Comparison of ENCODE assay signal across 14 cellular contexts in the genomic region with DNA sequence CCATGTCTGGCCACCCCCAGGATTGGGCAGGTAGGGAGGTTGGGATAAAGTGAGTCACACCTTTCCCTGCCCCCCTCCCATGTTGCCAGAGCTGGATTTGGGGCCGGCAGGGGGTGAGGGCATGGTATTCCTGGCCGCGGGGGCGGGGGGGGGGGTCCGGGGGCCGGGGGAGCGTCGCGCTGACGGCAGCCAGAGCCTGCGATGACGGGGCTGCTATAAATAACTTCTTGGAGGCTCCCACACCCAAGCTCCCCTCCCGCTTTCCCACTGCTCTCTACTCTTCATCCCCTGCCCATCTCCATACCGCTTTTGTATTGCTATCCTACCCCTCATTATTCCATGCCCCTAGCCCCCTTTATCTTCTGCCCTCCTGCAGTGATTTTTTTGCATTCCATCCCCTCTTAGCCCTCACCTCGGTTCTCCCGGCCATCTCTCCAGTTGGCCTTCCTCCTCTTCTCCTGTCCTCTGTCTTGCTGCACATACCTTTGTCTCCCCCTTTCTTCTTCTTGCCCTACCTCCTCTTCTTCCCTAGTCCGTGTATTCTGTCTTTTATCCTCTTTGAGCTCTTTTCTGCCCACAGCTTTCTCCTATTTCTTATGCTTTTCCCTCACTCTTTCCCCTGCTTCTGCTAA. TPM values are rescaled to one million over a fixed set of nuclear protein-coding genes. Genes with fewer than 3 reads are reported as not detected.
DNase-seq lines count a peak whose midpoint lies in the region; ATAC-seq and TF ChIP-seq lines count a peak whose summit lies in the region.
"Had no signal": no experiment of that assay in that cellular context is flagged by ENCODE, and none has a peak within 500 bp of the region (broad histone marks: within the 10 kb centered on the region; RNA-seq: fewer than 3 reads in every experiment).

No MANE protein-coding gene starts in this region.

- peaks cover 22% of the 10 kb centered on the region for H3K79me1 ChIP-seq in mesendoderm (ENCODE audit: low read length)

- no CpG with 5 or more reads among the region's 17 CpGs for WGBS in mesendoderm (ENCODE audit: extremely low coverage, insufficient coverage, low lambda C conversion rate)
- 80% methylated on average over 4 of the region's 17 CpGs for WGBS in mammary epithelial cell (ENCODE audit: low coverage, missing lambda C conversion rate)

- ATAC-seq in activated CD8-positive, alpha-beta T cell treated with anti-CD3 and anti-CD28 coated beads, Interleukin-2, amount 10 ng/mL, durations not matched to agents 7 days and 5 days: no peak
- no peak for ATAC-seq in activated CD8-positive, alpha-beta T cell treated with anti-CD3 and anti-CD28 coated beads for 36 hours
- ATAC-seq: pancreas had no signal

- H3K23ac ChIP-seq in mesendoderm (ENCODE audit: low read length): no peak overlapping the region

- no peak overlapping the region for H3K4me3 Mint-ChIP-seq in activated CD8-positive, alpha-beta T cell treated with anti-CD3 and anti-CD28 coated beads, Interleukin-2, amount 10 ng/mL, durations not matched to agents 7 days and 5 days
- H3K4me3 Mint-ChIP-seq in activated CD8-positive, alpha-beta T cell treated with anti-CD3 and anti-CD28 coated beads for 36 hours: no peak overlapping the region
- H3K4me3 Mint-ChIP-seq in endothelial cell (ENCODE audit: unreplicated experiment) (peak overlapping the region; percentile 18), type B pancreatic cell (peak overlapping the region; percentile 54)

- in situ Hi-C loops in mammary epithelial cell (cut with MboI; ENCODE audit: low sequenced_read_pairs in 2 of 2): loop anchor here in 1 of 2 donors (25.0 kb wide), 1 partner anchor 129 kb away; no protein-coding TSS in a partner anchor

- H2BK5ac ChIP-seq in mesendoderm (ENCODE audit: low read length): peak overlapping the region; percentile 22

- H3K4me1 Mint-ChIP-seq in activated CD8-positive, alpha-beta T cell treated with anti-CD3 and anti-CD28 coated beads, Interleukin-2, amount 10 ng/mL, durations not matched to agents 7 days and 5 days (ENCODE audit: low read depth): peaks cover 48% of the 10 kb centered on the region
- peaks cover 48% of the 10 kb centered on the region for H3K4me1 Mint-ChIP-seq in activated CD8-positive, alpha-beta T cell treated with anti-CD3 and anti-CD28 coated beads for 36 hours (ENCODE audit: low read depth)
- H3K4me1 Mint-ChIP-seq in endothelial cell (ENCODE audit: unreplicated experiment) (peaks cover 52% of the 10 kb centered on the region), type B pancreatic cell (ENCODE audit: unreplicated experiment) (peaks cover 45% of the 10 kb centered on the region)

- no peaks in the 10 kb centered on the region for H3K9me3 ChIP-seq in mammary epithelial cell (replicated peaks; ENCODE audit: insufficient read depth, low read length)
- H3K9me3 ChIP-seq: pancreas, tibial nerve had no signal

- POLR2A ChIA-PET in activated CD8-positive, alpha-beta T cell treated with anti-CD3 and anti-CD28 coated beads, Interleukin-2, amount 10 ng/mL, durations not matched to agents 7 days and 5 days (lab: Charles Lee): no interaction called here
- POLR2A ChIA-PET in activated CD8-positive, alpha-beta T cell treated with anti-CD3 and anti-CD28 coated beads for 36 hours (lab: Charles Lee): interaction anchor here (1.3 kb wide), 1 partner anchor 8 kb away, joined by 3 read pairs; no protein-coding TSS in a partner anchor

- no peaks in the 10 kb centered on the region for H4K20me1 ChIP-seq in mammary epithelial cell (ENCODE audit: insufficient read depth, low read length)

- no peak overlapping the region for H3K18ac ChIP-seq in mesendoderm (ENCODE audit: low read length)

- H4K5ac ChIP-seq in mesendoderm (ENCODE audit: low read length): no peak overlapping the region

- CTCF ChIA-PET in activated CD8-positive, alpha-beta T cell treated with anti-CD3 and anti-CD28 coated beads, Interleukin-2, amount 10 ng/mL, durations not matched to agents 7 days and 5 days (lab: Charles Lee): interaction anchor here (0.7 kb wide), 1 partner anchor 43 kb away, joined by 3 read pairs; no protein-coding TSS in a partner anchor
- CTCF ChIA-PET in activated CD8-positive, alpha-beta T cell treated with anti-CD3 and anti-CD28 coated beads for 36 hours (lab: Charles Lee): no interaction called here
- CTCF ChIA-PET in mammary epithelial cell (lab: Charles Lee; ENCODE audit: low non-redundant PET): no interaction called here

- peak overlapping the region; percentile 43 for H3K9ac ChIP-seq in mesendoderm (ENCODE audit: low read length)
- no peak overlapping the region for H3K9ac ChIP-seq in mammary epithelial cell (ENCODE audit: insufficient read depth, low read length)

- H3K4me3 ChIP-seq in mesendoderm (ENCODE audit: low read length) (no peak overlapping the region), mammary epithelial cell (replicated peaks in 1 of 3; ENCODE audit: insufficient read depth in 1 of 3, low read depth in 2 of 3, low read length in 3 of 3) (no peak overlapping the region)
- H3K4me3 ChIP-seq: pancreas, tibial nerve had no signal

- peak overlapping the region; percentile 55 for H3K4me2 ChIP-seq in mesendoderm (ENCODE audit: low read length)
- H3K4me2 ChIP-seq in mammary epithelial cell (ENCODE audit: insufficient read depth, low read depth, low read length): no peak overlapping the region

- intact Hi-C loops in activated CD8-positive, alpha-beta T cell treated with anti-CD3 and anti-CD28 coated beads for 36 hours (cut with micrococcal nuclease): no loop called here
- intact Hi-C loops in mammary epithelial cell (cut with micrococcal nuclease): no loop called here

- TF ChIP-seq CTCF in activated CD8-positive, alpha-beta T cell treated with anti-CD3 and anti-CD28 coated beads for 36 hours (IDR thresholded peaks at IDR 0.05): no peak
- TF ChIP-seq CTCF in endothelial cell (IDR thresholded peaks at IDR 0.05; ENCODE audit: unreplicated experiment) (no peak), type B pancreatic cell (conservative IDR thresholded peaks at IDR 0.05) (no peak), mammary epithelial cell (conservative IDR thresholded peaks at IDR 0.05 in 1 of 2, IDR thresholded peaks at IDR 0.05 in 1 of 2; ENCODE audit: extremely low read depth in 1 of 2, insufficient read depth in 1 of 2, low read depth in 1 of 2, low read length in 2 of 2) (no peak)

- peaks cover 16% of the 10 kb centered on the region for H3K36me3 ChIP-seq in mesendoderm (ENCODE audit: control insufficient read depth, insufficient read depth, low read length)
- no peaks in the 10 kb centered on the region for H3K36me3 ChIP-seq in mammary epithelial cell (ENCODE audit: insufficient read depth, low read length)

- no peak overlapping the region for H2AK5ac ChIP-seq in mesendoderm (ENCODE audit: low read length)

- H3K27ac ChIP-seq in mesendoderm (ENCODE audit: low read depth, low read length) (peak overlapping the region; percentile 98), mammary epithelial cell (ENCODE audit: insufficient read depth, low read depth, low read length) (no peak overlapping the region)
- H3K27ac ChIP-seq: pancreas had no signal

- no peak overlapping the region for H3K4ac ChIP-seq in mesendoderm (ENCODE audit: low read depth, low read length)

- H3K56ac ChIP-seq in mesendoderm (ENCODE audit: low read length): peak overlapping the region; percentile 81

- no peaks in the 10 kb centered on the region for H3K27me3 Mint-ChIP-seq in activated CD8-positive, alpha-beta T cell treated with anti-CD3 and anti-CD28 coated beads, Interleukin-2, amount 10 ng/mL, durations not matched to agents 7 days and 5 days (ENCODE audit: low read depth)
- no peaks in the 10 kb centered on the region for H3K27me3 Mint-ChIP-seq in activated CD8-positive, alpha-beta T cell treated with anti-CD3 and anti-CD28 coated beads for 36 hours
- peaks cover 8% of the 10 kb centered on the region for H3K27me3 Mint-ChIP-seq in endothelial cell (ENCODE audit: unreplicated experiment)
- peaks cover 3% of the 10 kb centered on the region for H3K27me3 Mint-ChIP-seq in type B pancreatic cell
- H3K27me3 Mint-ChIP-seq: activated naive CD4-positive, alpha-beta T cell treated with anti-CD3 and anti-CD28 coated beads, Interleukin-2, amount 50 U/mL, for 24 hours had no signal

- peak overlapping the region; percentile 5 for H3K27ac Mint-ChIP-seq in activated CD8-positive, alpha-beta T cell treated with anti-CD3 and anti-CD28 coated beads, Interleukin-2, amount 10 ng/mL, durations not matched to agents 7 days and 5 days
- no peak overlapping the region for H3K27ac Mint-ChIP-seq in activated CD8-positive, alpha-beta T cell treated with anti-CD3 and anti-CD28 coated beads for 36 hours
- peak overlapping the region; percentile 55 for H3K27ac Mint-ChIP-seq in endothelial cell (ENCODE audit: unreplicated experiment)
- H3K27ac Mint-ChIP-seq in type B pancreatic cell: no peak overlapping the region

- peaks cover 32% of the 10 kb centered on the region for H3K36me3 Mint-ChIP-seq in activated CD8-positive, alpha-beta T cell treated with anti-CD3 and anti-CD28 coated beads, Interleukin-2, amount 10 ng/mL, durations not matched to agents 7 days and 5 days (ENCODE audit: low read depth)
- peaks cover 32% of the 10 kb centered on the region for H3K36me3 Mint-ChIP-seq in activated CD8-positive, alpha-beta T cell treated with anti-CD3 and anti-CD28 coated beads for 36 hours (ENCODE audit: low read depth)
- H3K36me3 Mint-ChIP-seq in endothelial cell (ENCODE audit: low read depth, unreplicated experiment): peaks cover 27% of the 10 kb centered on the region
- peaks cover 22% of the 10 kb centered on the region for H3K36me3 Mint-ChIP-seq in type B pancreatic cell

- no peaks in the 10 kb centered on the region for H3K9me3 Mint-ChIP-seq in activated CD8-positive, alpha-beta T cell treated with anti-CD3 and anti-CD28 coated beads, Interleukin-2, amount 10 ng/mL, durations not matched to agents 7 days and 5 days (ENCODE audit: insufficient read depth)
- H3K9me3 Mint-ChIP-seq in activated CD8-positive, alpha-beta T cell treated with anti-CD3 and anti-CD28 coated beads for 36 hours: no peaks in the 10 kb centered on the region
- H3K9me3 Mint-ChIP-seq in endothelial cell (ENCODE audit: unreplicated experiment) (no peaks in the 10 kb centered on the region), type B pancreatic cell (no peaks in the 10 kb centered on the region)
- H3K9me3 Mint-ChIP-seq: activated naive CD4-positive, alpha-beta T cell treated with anti-CD3 and anti-CD28 coated beads, Interleukin-2, amount 50 U/mL, for 24 hours had no signal

- H3K27me3 ChIP-seq in mesendoderm (ENCODE audit: insufficient read depth, low read length, poor library complexity) (no peaks in the 10 kb centered on the region), mammary epithelial cell (ENCODE audit: insufficient read depth, low read length) (no peaks in the 10 kb centered on the region)
- H3K27me3 ChIP-seq: pancreas, tibial nerve had no signal

- BruUV-seq in mammary epithelial cell (replicated peaks; lab: Mats Ljungman, UMichigan): no TSS peak

- no peak overlapping the region for H2BK120ac ChIP-seq in mesendoderm (ENCODE audit: low read depth, low read length)

- H2AFZ ChIP-seq in mammary epithelial cell (ENCODE audit: low read depth, low read length): no peak overlapping the region

- H3K79me2 ChIP-seq in mesendoderm (ENCODE audit: control insufficient read depth, insufficient read depth, low read length) (peaks cover 34% of the 10 kb centered on the region), mammary epithelial cell (ENCODE audit: insufficient read depth, low read length) (peaks cover 16% of the 10 kb centered on the region)

- dilution Hi-C loops in mammary epithelial cell (cut with HindIII; ENCODE audit: low sequenced_read_pairs): no loop called here

- H2BK15ac ChIP-seq in mesendoderm (replicated peaks; ENCODE audit: low read depth): no peak overlapping the region

- DNase-seq in activated CD8-positive, alpha-beta T cell treated with anti-CD3 and anti-CD28 coated beads, Interleukin-2, amount 10 ng/mL, durations not matched to agents 7 days and 5 days: no peak
- DNase-seq in activated CD8-positive, alpha-beta T cell treated with anti-CD3 and anti-CD28 coated beads for 36 hours: no peak
- no peak for DNase-seq in endothelial cell (ENCODE audit: low spot score)
- peak; percentile 66 for DNase-seq in mesendoderm
- no peak for DNase-seq in type B pancreatic cell (ENCODE audit: extremely low spot score, unreplicated experiment)
- DNase-seq in HT-29 (ENCODE audit: low spot score): no peak
- DNase-seq in mammary epithelial cell: no peak
- DNase-seq in NCI-H1092 (lab: John Stamatoyannopoulos, UW): no peak
- DNase-seq: DND-41, Karpas-422, NCI-H2171, pancreas had no signal

- H4K8ac ChIP-seq in mesendoderm (ENCODE audit: low read depth, low read length): no peak overlapping the region

- H3K4me1 ChIP-seq in mesendoderm (ENCODE audit: control insufficient read depth, low read depth, low read length) (peaks cover 26% of the 10 kb centered on the region), mammary epithelial cell (ENCODE audit: insufficient read depth, low read length) (peaks cover 26% of the 10 kb centered on the region)
- H3K4me1 ChIP-seq: pancreas had no signal

RNA-seq across cellular contexts. Expression of a gene that starts 13.8 kb away (rescaled TPM):
- total RNA-seq in activated CD8-positive, alpha-beta T cell treated with anti-CD3 and anti-CD28 coated beads, Interleukin-2, amount 10 ng/mL, durations not matched to agents 7 days and 5 days: 10 to 100 TPM; 42.0 to 48.2 TPM
- 10 to 100 TPM; 57.9 to 67.0 TPM for total RNA-seq in activated CD8-positive, alpha-beta T cell treated with anti-CD3 and anti-CD28 coated beads for 36 hours
- total RNA-seq in endothelial cell (ENCODE audit: unreplicated experiment): 48.6 TPM
- 42.1 TPM for polyA plus RNA-seq in mesendoderm (2013, experiment 1 of 2)
- 54.9 TPM for polyA plus RNA-seq in mesendoderm (2013, experiment 2 of 2)
- total RNA-seq in type B pancreatic cell (ENCODE audit: low replicate concordance): 18.4 and 74.1 TPM in 2 replicates
- total RNA-seq in HT-29 (2014; rRNA removed; shearing (Covaris generic)): 3.3 and 5.2 TPM in 2 replicates
- 10 to 100 TPM in 1 of 2 donors, 1 to 10 TPM in 1; 4.2 to 17.7 TPM for total RNA-seq in mammary epithelial cell
- 3.2 TPM for polyA plus RNA-seq in mammary epithelial cell
- polyA minus RNA-seq in mammary epithelial cell: 1.8 TPM

RNA-seq across cellular contexts. Expression of a gene that starts 15.8 kb away (rescaled TPM):
- 100 to 1,000 TPM; 179 to 187 TPM for total RNA-seq in activated CD8-positive, alpha-beta T cell treated with anti-CD3 and anti-CD28 coated beads, Interleukin-2, amount 10 ng/mL, durations not matched to agents 7 days and 5 days
- 100 to 1,000 TPM; 155 to 160 TPM for total RNA-seq in activated CD8-positive, alpha-beta T cell treated with anti-CD3 and anti-CD28 coated beads for 36 hours
- total RNA-seq in endothelial cell (ENCODE audit: unreplicated experiment) (163 TPM), type B pancreatic cell (ENCODE audit: low replicate concordance) (212 and 278 TPM in 2 replicates), mammary epithelial cell (100 to 1,000 TPM in 1 of 2 donors, 10 to 100 TPM in 1; 81.4 to 181 TPM)
- polyA plus RNA-seq in mesendoderm (2013, experiment 1 of 2): 227 TPM
- polyA plus RNA-seq in mesendoderm (2013, experiment 2 of 2): 219 TPM
- 300 and 321 TPM in 2 replicates for total RNA-seq in HT-29 (2014; rRNA removed; shearing (Covaris generic))
- 232 TPM for polyA plus RNA-seq in mammary epithelial cell
- polyA minus RNA-seq in mammary epithelial cell: 160 TPM

RNA-seq across cellular contexts. Expression of a gene that starts 20.7 kb away (rescaled TPM):
- 1 to 10 TPM; 7.3 to 9.0 TPM for total RNA-seq in activated CD8-positive, alpha-beta T cell treated with anti-CD3 and anti-CD28 coated beads, Interleukin-2, amount 10 ng/mL, durations not matched to agents 7 days and 5 days
- total RNA-seq in activated CD8-positive, alpha-beta T cell treated with anti-CD3 and anti-CD28 coated beads for 36 hours: 1 to 10 TPM; 7.8 to 8.7 TPM
- 18.7 TPM for total RNA-seq in endothelial cell (ENCODE audit: unreplicated experiment)
- polyA plus RNA-seq in mesendoderm (2013, experiment 1 of 2): 15.1 TPM
- 15.5 TPM for polyA plus RNA-seq in mesendoderm (2013, experiment 2 of 2)
- 11.3 and 14.5 TPM in 2 replicates for total RNA-seq in type B pancreatic cell (ENCODE audit: low replicate concordance)
- total RNA-seq in HT-29 (2014; rRNA removed; shearing (Covaris generic)): 4.7 and 11.2 TPM in 2 replicates
- 10 to 100 TPM in 1 of 2 donors, 1 to 10 TPM in 1; 5.7 to 10.3 TPM for total RNA-seq in mammary epithelial cell
- 10.0 TPM for polyA plus RNA-seq in mammary epithelial cell
- 19.4 TPM for polyA minus RNA-seq in mammary epithelial cell

RNA-seq across cellular contexts. Expression of a gene that starts 22.9 kb away (rescaled TPM):
- 10 to 100 TPM; 35.9 to 36.5 TPM for total RNA-seq in activated CD8-positive, alpha-beta T cell treated with anti-CD3 and anti-CD28 coated beads, Interleukin-2, amount 10 ng/mL, durations not matched to agents 7 days and 5 days
- 10 to 100 TPM; 31.9 to 32.6 TPM for total RNA-seq in activated CD8-positive, alpha-beta T cell treated with anti-CD3 and anti-CD28 coated beads for 36 hours
- total RNA-seq in endothelial cell (ENCODE audit: unreplicated experiment): 60.0 TPM
- 22.8 TPM for polyA plus RNA-seq in mesendoderm (2013, experiment 1 of 2)
- polyA plus RNA-seq in mesendoderm (2013, experiment 2 of 2): 22.2 TPM
- 23.8 and 49.6 TPM in 2 replicates for total RNA-seq in type B pancreatic cell (ENCODE audit: low replicate concordance)
- 30.8 and 35.5 TPM in 2 replicates for total RNA-seq in HT-29 (2014; rRNA removed; shearing (Covaris generic))
- total RNA-seq in mammary epithelial cell: 10 to 100 TPM; 15.7 to 31.7 TPM
- 19.0 TPM for polyA plus RNA-seq in mammary epithelial cell
- polyA minus RNA-seq in mammary epithelial cell: 56.0 TPM

RNA-seq across cellular contexts. Expression of a gene that starts 42.1 kb away (rescaled TPM):
- 100 to 1,000 TPM; 175 to 180 TPM for total RNA-seq in activated CD8-positive, alpha-beta T cell treated with anti-CD3 and anti-CD28 coated beads, Interleukin-2, amount 10 ng/mL, durations not matched to agents 7 days and 5 days
- 10 to 100 TPM; 93.4 to 96.0 TPM for total RNA-seq in activated CD8-positive, alpha-beta T cell treated with anti-CD3 and anti-CD28 coated beads for 36 hours
- 19.0 TPM for total RNA-seq in endothelial cell (ENCODE audit: unreplicated experiment)
- polyA plus RNA-seq in mesendoderm (2013, experiment 1 of 2): 44.8 TPM
- 46.4 TPM for polyA plus RNA-seq in mesendoderm (2013, experiment 2 of 2)
- 28.0 and 67.7 TPM in 2 replicates for total RNA-seq in type B pancreatic cell (ENCODE audit: low replicate concordance)
- 64.8 and 67.5 TPM in 2 replicates for total RNA-seq in HT-29 (2014; rRNA removed; shearing (Covaris generic))
- total RNA-seq in mammary epithelial cell: 10 to 100 TPM in 1 of 2 donors, 1 to 10 TPM in 1; 2.8 to 36.7 TPM
- polyA plus RNA-seq in mammary epithelial cell: 47.5 TPM
- polyA minus RNA-seq in mammary epithelial cell: 45.2 TPM

Comparison
In these comparisons a context has a peak if more than half of its experiments do, and no peak if none do; other contexts are left out.
1. H3K27ac Mint-ChIP-seq: peak in activated CD8-positive, alpha-beta T cell treated with anti-CD3 and anti-CD28 coated beads, Interleukin-2, amount 10 ng/mL, durations not matched to agents 7 days and 5 days (single experiment) and endothelial cell (single experiment); none in activated CD8-positive, alpha-beta T cell treated with anti-CD3 and anti-CD28 coated beads for 36 hours (single experiment) and type B pancreatic cell (single experiment).
2. H3K4me3 Mint-ChIP-seq: peak in endothelial cell (single experiment) and type B pancreatic cell (single experiment); none in activated CD8-positive, alpha-beta T cell treated with anti-CD3 and anti-CD28 coated beads, Interleukin-2, amount 10 ng/mL, durations not matched to agents 7 days and 5 days (single experiment) and activated CD8-positive, alpha-beta T cell treated with anti-CD3 and anti-CD28 coated beads for 36 hours (single experiment).